Comparison of ENCODE assay signal across 8 cellular contexts in the genomic region with DNA sequence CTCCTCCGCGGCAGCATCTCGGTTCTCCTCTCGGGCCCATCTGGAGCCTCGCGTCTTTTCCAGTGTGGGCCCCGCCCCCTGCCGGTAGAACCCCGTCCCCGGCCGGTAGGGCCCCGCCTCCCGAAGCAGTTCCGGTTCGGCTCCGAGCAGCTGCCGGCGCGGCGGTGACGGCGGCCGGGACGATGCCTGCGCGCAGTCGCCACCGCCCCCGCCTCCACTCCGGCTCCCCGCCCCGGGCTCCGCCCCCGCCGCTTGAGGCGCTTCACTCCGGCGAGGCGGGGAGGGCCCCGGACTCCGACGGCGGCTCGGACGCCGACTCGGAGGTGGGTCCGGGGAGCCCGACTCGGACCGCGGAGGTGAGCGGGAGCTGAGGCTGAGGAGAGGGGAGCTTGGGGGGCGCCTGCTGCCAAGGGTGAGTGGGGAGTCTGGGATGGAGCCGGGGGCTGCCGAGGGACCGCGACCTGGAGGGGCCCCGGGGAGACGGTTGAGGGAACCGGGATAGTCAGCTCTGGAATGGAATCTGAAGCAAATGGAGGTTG. TPM values are rescaled to one million over a fixed set of nuclear protein-coding genes. Genes with fewer than 3 reads are reported as not detected.
A peak's percentile ranks its signal among the peaks of the same experiment; 100 is the strongest.
DNase-seq lines count a peak whose midpoint lies in the region; ATAC-seq and TF ChIP-seq lines count a peak whose summit lies in the region.

A gene (plus strand): TSS at position 290 of the 539 bp plus-strand sequence. CDS start 38,873 bp downstream, outside the sequence.

- peak within 1 kb of the TSS; percentile 73 to 98 (median 87) for H3K4me2 ChIP-seq in BLaER1 treated with 17β-estradiol and CSF1 and Interleukin-3, amounts not matched to agents 10 nM and 100 nM
- H3K4me2 ChIP-seq in OCI-LY7 (ENCODE audit: low read length): peak within 1 kb of the TSS; percentile 76

- peaks cover 47 to 70% (median 55%) of the 10 kb centered on the region in 10 experiments for H3K4me1 ChIP-seq in BLaER1 treated with 17β-estradiol and CSF1 and Interleukin-3, amounts not matched to agents 10 nM and 100 nM
- H3K4me1 ChIP-seq in OCI-LY7 (ENCODE audit: insufficient read depth, low read length, poor library complexity, severe bottlenecking) (peaks cover 20% of the 10 kb centered on the region), mucosa of descending colon (ENCODE audit: low read depth) (peaks cover 10% of the 10 kb centered on the region)

- DNase-seq in HS-27A (ENCODE audit: low read depth): peak; percentile 9
- peak; percentile 96 for DNase-seq in OCI-LY7 (ENCODE audit: low spot score)
- peak; percentile 87 for DNase-seq in activated T-cell treated with anti-CD3 and anti-CD28 coated beads for 4 hours
- peak; percentile 95 for DNase-seq in epithelial cell of esophagus (ENCODE audit: low read depth)
- DNase-seq in mucosa of descending colon: peak; percentile 96 to 99 (median 98)
- DNase-seq in stimulated activated CD8-positive, alpha-beta memory T cell treated with anti-CD3 and anti-CD28 coated beads, Interleukin-2, amount 100 ng/mL, for 48 hours (ENCODE audit: low read depth in 2 of 2): peak; percentile 96 to 98

- H3K9me2 ChIP-seq in OCI-LY7 (ENCODE audit: insufficient read depth, low read length): no peaks in the 10 kb centered on the region

- H3K4me3 ChIP-seq in BLaER1 treated with 17β-estradiol and CSF1 and Interleukin-3, amounts not matched to agents 10 nM and 100 nM: peak within 1 kb of the TSS; percentile 79 to 97 (median 91)
- peak within 1 kb of the TSS; percentile 93 for H3K4me3 ChIP-seq in OCI-LY7 (ENCODE audit: low read depth, low read length, poor library complexity, severe bottlenecking)
- peak within 1 kb of the TSS; percentile 86 for H3K4me3 ChIP-seq in epithelial cell of esophagus (ENCODE audit: low read length)
- H3K4me3 ChIP-seq in mucosa of descending colon: peak within 1 kb of the TSS; percentile 60

- H3K27me3 ChIP-seq in BLaER1 treated with 17β-estradiol and CSF1 and Interleukin-3, amounts not matched to agents 10 nM and 100 nM: no peaks in the 10 kb centered on the region

- POLR2A ChIA-PET in OCI-LY7 (lab: Charles Lee): interaction anchor here (0.6 kb wide), 1 partner anchor 323 kb away, joined by 6 read pairs; no protein-coding TSS in a partner anchor

- H2AFZ ChIP-seq in OCI-LY7 (ENCODE audit: low read length): peak within 1 kb of the TSS; percentile 73

- CTCF ChIA-PET in OCI-LY7 (lab: Charles Lee; ENCODE audit: unreplicated experiment): interaction anchor here (1.0 kb wide), 1 partner anchor 24 kb away, joined by 4 read pairs; no protein-coding TSS in a partner anchor

- no peaks in the 10 kb centered on the region for H3K9me3 ChIP-seq in BLaER1 treated with 17β-estradiol and CSF1 and Interleukin-3, amounts not matched to agents 10 nM and 100 nM (replicated peaks in 1 of 11)
- H3K9me3 ChIP-seq in OCI-LY7 (ENCODE audit: low read length) (no peaks in the 10 kb centered on the region), mucosa of descending colon (no peaks in the 10 kb centered on the region)

- no TSS peak for BruUV-seq in OCI-LY7 (replicated peaks; lab: Mats Ljungman, UMichigan)

- peak within 1 kb of the TSS; percentile 90 to 99 (median 94) for H3K9ac ChIP-seq in BLaER1 treated with 17β-estradiol and CSF1 and Interleukin-3, amounts not matched to agents 10 nM and 100 nM

- H3K79me2 ChIP-seq in OCI-LY7 (ENCODE audit: insufficient read depth, low read depth, low read length): peaks cover 41% of the 10 kb centered on the region

- peak within 1 kb of the TSS; percentile 90 to 98 (median 94) for H3K27ac ChIP-seq in BLaER1 treated with 17β-estradiol and CSF1 and Interleukin-3, amounts not matched to agents 10 nM and 100 nM
- H3K27ac ChIP-seq in OCI-LY7 (ENCODE audit: low read depth, low read length, poor library complexity, severe bottlenecking): peak within 1 kb of the TSS; percentile 93

- H3K36me3 ChIP-seq in BLaER1 treated with 17β-estradiol and CSF1 and Interleukin-3, amounts not matched to agents 10 nM and 100 nM: no peaks in the 10 kb centered on the region
- H3K36me3 ChIP-seq in OCI-LY7 (ENCODE audit: insufficient read depth, low read length) (peaks cover 3% of the 10 kb centered on the region; the same call in 1 of the 2 replicates), mucosa of descending colon (ENCODE audit: low read depth) (no peaks in the 10 kb centered on the region)

- ATAC-seq in GM19372 (IDR thresholded peaks at IDR 0.05; ENCODE audit: low read depth, unreplicated experiment) (peak; percentile 81), mucosa of descending colon (peak; percentile 94)

- H4K20me1 ChIP-seq in BLaER1 treated with 17β-estradiol and CSF1 and Interleukin-3, amounts not matched to agents 10 nM and 100 nM: peaks cover 16 to 40% (median 38%) of the 10 kb centered on the region in 11 experiments; a peak in 20 of 22 replicates
- peaks cover 6% of the 10 kb centered on the region; the same call in 1 of the 2 replicates for H4K20me1 ChIP-seq in OCI-LY7 (ENCODE audit: insufficient read depth, low read length)

- intact Hi-C loops in OCI-LY7 (cut with micrococcal nuclease; ENCODE audit: unreplicated experiment): loop anchor here (1.0 to 5.0 kb wide), 3 partner anchors 101 to 284 kb away; a partner anchor contains a TSS
- intact Hi-C loops in mucosa of descending colon (cut with DNase I, micrococcal nuclease): no loop called here

- TF ChIP-seq CTCF in OCI-LY7 (conservative IDR thresholded peaks at IDR 0.05; ENCODE audit: low read length): peak; percentile 43
- TF ChIP-seq CTCF in epithelial cell of esophagus (IDR thresholded peaks at IDR 0.05; ENCODE audit: insufficient read depth, low read depth, low read length, missing control alignments): peak; percentile 13
- TF ChIP-seq CTCF in mucosa of descending colon (IDR thresholded peaks at IDR 0.05): peak; percentile 57

RNA-seq across cellular contexts. Expression of the gene that starts here (rescaled TPM):
- total RNA-seq in OCI-LY7 (2014; rRNA removed; shearing (Covaris generic)): 8.3 and 8.8 TPM in 2 replicates
- total RNA-seq in OCI-LY7 (2022) (16.7 and 18.9 TPM in 2 replicates), mucosa of descending colon (10 to 100 TPM; 12.1 to 26.6 (median 13.6) TPM)

Comparison
In these comparisons a context has a peak if more than half of its experiments do, and no peak if none do; other contexts are left out.
1. Peak in every context shown above with its lines: DNase-seq, ATAC-seq, H3K4me3 ChIP-seq and H3K27ac ChIP-seq.
2. DNase-seq: peak in every context shown above with its lines; median percentile 98 in mucosa of descending colon; 97 in stimulated activated CD8-positive, alpha-beta memory T cell treated with anti-CD3 and anti-CD28 coated beads, Interleukin-2, amount 100 ng/mL, for 48 hours; 96 in OCI-LY7; 95 in epithelial cell of esophagus; 87 in activated T-cell treated with anti-CD3 and anti-CD28 coated beads for 4 hours; 9 in HS-27A.